8 cellular contexts compared by ENCODE assay signal in genomic region chr10:70558871-70559810, GRCh38.
DNase-seq lines count a peak whose midpoint lies in the region; ATAC-seq lines count a peak whose summit lies in the region.

No MANE protein-coding gene starts in this region.

- ATAC-seq in GM18511 (IDR thresholded peaks at IDR 0.05; ENCODE audit: unreplicated experiment) (peak; percentile 75), HG03378 (IDR thresholded peaks at IDR 0.05; ENCODE audit: unreplicated experiment) (peak; percentile 44), GM18520 (IDR thresholded peaks at IDR 0.05; ENCODE audit: unreplicated experiment) (no peak)

- no peaks in the 10 kb centered on the region for H3K9me3 ChIP-seq in iPS DF 6.9 (ENCODE audit: control insufficient read depth, insufficient read depth, low read length)

- H3K36me3 ChIP-seq in iPS DF 6.9 (ENCODE audit: control insufficient read depth, insufficient read depth, low read length): peaks cover under 1% of the 10 kb centered on the region; the same call in 1 of the 2 replicates

- H3K4me1 ChIP-seq in iPS DF 6.9 (ENCODE audit: control insufficient read depth, insufficient read depth, low read length): 0 out of 2 replicates have a peak, but pooled peaks cover 1% of the 10 kb centered on the region

- DNase-seq in T-helper 1 cell (peak in 4 of 5 donors; percentile 32 to 53 (median 51)), iPS DF 6.9 (ENCODE audit: low read depth, low spot score) (peak; percentile 29), NCI-H1105 (lab: John Stamatoyannopoulos, UW) (no peak)
- DNase-seq in activated naive CD8-positive, alpha-beta T cell treated with anti-CD3 and anti-CD28 coated beads, Interleukin-2, amount 50 U/mL, for 16 hours (ENCODE audit: low read depth, low spot score): peak; percentile 42
- DNase-seq in stimulated activated CD4-positive, alpha-beta T cell treated with anti-CD3 and anti-CD28 coated beads, Interleukin-1b, Interleukin-23, amount 100 ng/mL, for 1 hour (ENCODE audit: low read depth in 2 of 2): peak; percentile 24 to 51

- no CpG with 5 or more reads among the region's 20 CpGs for WGBS in iPS DF 6.9 (ENCODE audit: insufficient coverage, insufficient read length)

- H3K27me3 ChIP-seq in iPS DF 6.9 (ENCODE audit: control insufficient read depth, insufficient read depth, low read length): no peaks in the 10 kb centered on the region

- no peak overlapping the region for H3K27ac ChIP-seq in iPS DF 6.9 (ENCODE audit: low read length)

- H3K4me3 ChIP-seq in iPS DF 6.9 (ENCODE audit: low read length): no peak overlapping the region
